ENCODE assay signal across 9 cellular contexts in genomic region chr20:44256961-44257360, GRCh38. TPM values are rescaled to one million over a fixed set of nuclear protein-coding genes. Genes with fewer than 3 reads are reported as not detected.
"Had no signal": no experiment of that assay in that cellular context is flagged by ENCODE, and none has a peak within 500 bp of the region (broad histone marks: within the 10 kb centered on the region; RNA-seq: fewer than 3 reads in every experiment).

No MANE protein-coding gene starts in this region.

- H3K36me3 Mint-ChIP-seq: IgD-negative memory B cell had no signal

- H3K27me3 Mint-ChIP-seq: IgD-negative memory B cell had no signal

- H3K27ac Mint-ChIP-seq: GM23338, IgD-negative memory B cell had no signal

- ATAC-seq: GM23338 had no signal

- H3K9me3 Mint-ChIP-seq: GM23338, H9, IgD-negative memory B cell had no signal

- FAIRE-seq: H1, H54 had no signal

- DNase-seq: H9, HCEC 1CT, KG1 had no signal

- H2AFZ ChIP-seq: GM23338 had no signal

- H3K27ac ChIP-seq: HL-60 had no signal

- H3K4me3 Mint-ChIP-seq: GM23338, H9, IgD-negative memory B cell had no signal

- H3K4me3 ChIP-seq: GM23338 had no signal

- H3K4me2 ChIP-seq: GM23338 had no signal

RNA-seq across cellular contexts. Expression of gene GDAP1L1, which starts 9.9 kb away (rescaled TPM):
- total RNA-seq: HT1080 had no signal
- polyA plus RNA-seq: IgD-negative memory B cell had no signal
